ENCODE assay signal across 13 cellular contexts in genomic region chr1:212467843-212468482, GRCh38. TPM values are rescaled to one million over a fixed set of nuclear protein-coding genes. Genes with fewer than 3 reads are reported as not detected.
DNase-seq lines count a peak whose midpoint lies in the region; ATAC-seq and TF ChIP-seq lines count a peak whose summit lies in the region.
"Had no signal": no experiment of that assay in that cellular context is flagged by ENCODE, and none has a peak within 500 bp of the region (broad histone marks: within the 10 kb centered on the region; RNA-seq: fewer than 3 reads in every experiment).

No MANE protein-coding gene starts in this region.

- POLR2A ChIA-PET in activated B cell treated with CpG ODN at 0.5 μM for 24 hours (lab: Charles Lee), result no interaction called here

- H4K20me1 ChIP-seq in GM23338 (replicated peaks; ENCODE audit: insufficient read depth), result no peaks in the 10 kb centered on the region

- no peak overlapping the region for H3K4me3 ChIP-seq in GM23338
- H3K4me3 ChIP-seq in neuronal stem cell (ENCODE audit: low read length in 2 of 2), result no peak overlapping the region
- H3K4me3 ChIP-seq: HAP-1 had no signal

- H3K27ac ChIP-seq in GM23338 (ENCODE audit: low read depth), result no peak overlapping the region
- H3K27ac ChIP-seq in neuronal stem cell (replicated peaks; ENCODE audit: low read length), result no peak overlapping the region
- H3K27ac ChIP-seq: 22Rv1 had no signal

- H3K23ac ChIP-seq in neuronal stem cell (ENCODE audit: low read depth, low read length, poor library complexity), result no peak overlapping the region

- no peaks in the 10 kb centered on the region for H3K27me3 ChIP-seq in GM23338 (ENCODE audit: insufficient read depth)
- peaks cover 0 to 9% (median 0%) of the 10 kb centered on the region in 3 experiments for H3K27me3 ChIP-seq in neuronal stem cell (ENCODE audit: control insufficient read depth in 3 of 3, insufficient read depth in 3 of 3, low read depth in 1 of 3, low read length in 3 of 3)

- H2BK120ac ChIP-seq in neuronal stem cell (ENCODE audit: low read depth, low read length), result no peak overlapping the region

- no peaks in the 10 kb centered on the region for H3K79me1 ChIP-seq in neuronal stem cell (ENCODE audit: low read depth, low read length)

- H2BK5ac ChIP-seq in neuronal stem cell (ENCODE audit: low read length), result no peak overlapping the region

- H3K4me1 Mint-ChIP-seq in GM23338, result peaks cover 21% of the 10 kb centered on the region
- H3K4me1 Mint-ChIP-seq in activated B cell treated with CpG ODN at 0.5 μM for 24 hours, result no peaks in the 10 kb centered on the region

- no peak for TF ChIP-seq CTCF in GM23338 (conservative IDR thresholded peaks at IDR 0.05; ENCODE audit: low read depth in 2 of 2)
- TF ChIP-seq CTCF in activated B cell treated with CpG ODN at 0.5 μM for 24 hours (IDR thresholded peaks at IDR 0.05), result no peak

- H3K4me1 ChIP-seq in GM23338 (ENCODE audit: insufficient read depth) (no peaks in the 10 kb centered on the region; the same call in 1 of the 2 replicates), neuronal stem cell (ENCODE audit: control insufficient read depth in 2 of 2, insufficient read depth in 1 of 2, low read depth in 1 of 2, low read length in 2 of 2) (peaks cover 2 to 6% of the 10 kb centered on the region in 2 donors)

- H3K4me3 Mint-ChIP-seq in GM23338, result no peak overlapping the region
- no peak overlapping the region for H3K4me3 Mint-ChIP-seq in activated B cell treated with CpG ODN at 0.5 μM for 24 hours

- intact Hi-C loops in activated B cell treated with CpG ODN at 0.5 μM for 24 hours (cut with micrococcal nuclease), result no loop called here

- H3K9me3 Mint-ChIP-seq in GM23338 (peaks cover 29% of the 10 kb centered on the region), activated B cell treated with CpG ODN at 0.5 μM for 24 hours (no peaks in the 10 kb centered on the region)
- H3K9me3 Mint-ChIP-seq: nephron had no signal

- H3K36me3 Mint-ChIP-seq in GM23338 (ENCODE audit: low read depth), result peaks cover 8% of the 10 kb centered on the region
- no peaks in the 10 kb centered on the region for H3K36me3 Mint-ChIP-seq in activated B cell treated with CpG ODN at 0.5 μM for 24 hours (ENCODE audit: low read depth)

- no CpG with 5 or more reads among the region's 6 CpGs for WGBS in neuronal stem cell (ENCODE audit: extremely low coverage in 2 of 2, insufficient read length in 2 of 2, insufficient replicate concordance in 1 of 2), 2 donors

- H3K9ac ChIP-seq in neuronal stem cell (ENCODE audit: low read depth, low read length, poor library complexity), result no peak overlapping the region

- peak overlapping the region; percentile 43; the same call in 1 of the 2 replicates for H2AFZ ChIP-seq in GM23338
- peak overlapping the region; percentile 6 for H2AFZ ChIP-seq in neuronal stem cell (ENCODE audit: low read length)

- H3K27ac Mint-ChIP-seq in GM23338 (no peak overlapping the region), activated B cell treated with CpG ODN at 0.5 μM for 24 hours (no peak overlapping the region)

- no peak overlapping the region for H2BK12ac ChIP-seq in neuronal stem cell (ENCODE audit: low read length)

- no peak overlapping the region for H4K8ac ChIP-seq in neuronal stem cell (ENCODE audit: low read depth, low read length)

- H3K4ac ChIP-seq in neuronal stem cell (ENCODE audit: low read length), result no peak overlapping the region

- no peak overlapping the region for H3K18ac ChIP-seq in neuronal stem cell (ENCODE audit: low read length)

- H4K91ac ChIP-seq in neuronal stem cell (ENCODE audit: low read depth, low read length, poor library complexity), result no peak overlapping the region

- CTCF ChIA-PET in activated B cell treated with CpG ODN at 0.5 μM for 24 hours (lab: Charles Lee), result no interaction called here

- no peak for ATAC-seq in GM23338
- ATAC-seq in activated B cell treated with CpG ODN at 0.5 μM for 24 hours (ENCODE audit: low read depth), result peak; percentile 25

- H3K4me2 ChIP-seq in GM23338 (no peak overlapping the region), neuronal stem cell (ENCODE audit: insufficient read depth, low read length, poor library complexity, severe bottlenecking) (no peak overlapping the region)

- no peaks in the 10 kb centered on the region for H3K79me2 ChIP-seq in GM23338 (replicated peaks; ENCODE audit: insufficient read depth)

- H3K9me2 ChIP-seq in GM23338 (ENCODE audit: insufficient read depth), result 0 out of 2 replicates have a peak, but pooled peaks cover 9% of the 10 kb centered on the region

- H3F3A ChIP-seq in GM23338 (replicated peaks; ENCODE audit: low read depth), result no peaks in the 10 kb centered on the region

- H3K36me3 ChIP-seq in GM23338 (ENCODE audit: insufficient read depth), result no peaks in the 10 kb centered on the region
- no peaks in the 10 kb centered on the region for H3K36me3 ChIP-seq in neuronal stem cell (replicated peaks in 1 of 2; ENCODE audit: control insufficient read depth in 2 of 2, insufficient read depth in 2 of 2, low read length in 2 of 2)
- H3K36me3 ChIP-seq: HAP-1 had no signal

- H3K14ac ChIP-seq in neuronal stem cell (ENCODE audit: low read length), result no peak overlapping the region

- DNase-seq in DMS 273 (lab: John Stamatoyannopoulos, UW; ENCODE audit: unreplicated experiment) (peak; percentile 39), DMS 273 treated with DMSO at 0.1 percent for 48 hours (lab: John Stamatoyannopoulos, UW) (no peak), GM23338 (ENCODE audit: low spot score) (no peak), activated B cell treated with CpG ODN at 0.5 μM for 24 hours (no peak), neuronal stem cell (ENCODE audit: low spot score) (no peak), COLO668 (lab: John Stamatoyannopoulos, UW; ENCODE audit: unreplicated experiment) (no peak), NCI-H526 (lab: John Stamatoyannopoulos, UW) (no peak), T-helper 9 cell (no peak)
- DNase-seq: NCI-H2107, SHP77 treated with DMSO at 0.1 percent for 48 hours had no signal

- no peaks in the 10 kb centered on the region for H3K9me3 ChIP-seq in neuronal stem cell (replicated peaks in 1 of 2; ENCODE audit: control insufficient read depth in 2 of 2, insufficient read depth in 1 of 2, low read depth in 1 of 2, low read length in 2 of 2)
- H3K9me3 ChIP-seq: HAP-1 had no signal

- H2BK15ac ChIP-seq in neuronal stem cell (ENCODE audit: low read length), result no peak overlapping the region

- H2AK5ac ChIP-seq in neuronal stem cell (ENCODE audit: low read depth, low read length), result no peak overlapping the region

- H3K27me3 Mint-ChIP-seq in GM23338 (ENCODE audit: insufficient read depth, low read depth, poor library complexity) (peaks cover 36% of the 10 kb centered on the region), activated B cell treated with CpG ODN at 0.5 μM for 24 hours (no peaks in the 10 kb centered on the region)

TF ChIP-seq in GM23338, 12 proteins besides CTCF, POLR2A, EP300 and RAD21 (continues in another document):
- no peak for TF ChIP-seq ZNF331 (CRISPR knock-in tag; IDR thresholded peaks at IDR 0.05; ENCODE audit: low read depth)
- no peak for TF ChIP-seq JUNB (IDR thresholded peaks at IDR 0.05; ENCODE audit: unreplicated experiment)
- no peak for TF ChIP-seq ETS1 (IDR thresholded peaks at IDR 0.05)
- no peak for TF ChIP-seq REST (IDR thresholded peaks at IDR 0.05; ENCODE audit: unreplicated experiment)
- TF ChIP-seq ZNF114 (CRISPR knock-in tag; IDR thresholded peaks at IDR 0.05), result no peak
- TF ChIP-seq NANOG (IDR thresholded peaks at IDR 0.05; ENCODE audit: borderline replicate concordance), result no peak
- no peak for TF ChIP-seq EZH2phosphoT487 (IDR thresholded peaks at IDR 0.05; ENCODE audit: unreplicated experiment)
- TF ChIP-seq STAT1 (IDR thresholded peaks at IDR 0.05; ENCODE audit: unreplicated experiment), result no peak

RNA-seq across cellular contexts. Expression of gene NENF, which starts 35.2 kb away (rescaled TPM):
- 22.0 and 27.6 TPM in 2 replicates for total RNA-seq in GM23338 (2014; rRNA removed; shearing (Covaris generic))
- 58.8 and 60.7 TPM in 2 replicates for polyA plus RNA-seq in GM23338 (2016; fragmentation: Nextera tagmentation; extraction: Ambion mirVana)
- 24.1 and 26.4 TPM in 2 replicates for total RNA-seq in activated B cell treated with CpG ODN at 0.5 μM for 24 hours
- 27.0 TPM for polyA plus RNA-seq in neuronal stem cell (2013, experiment 1 of 2)
- 26.9 TPM for polyA plus RNA-seq in neuronal stem cell (2013, experiment 2 of 2)

RNA-seq across cellular contexts. Expression of gene PACC1, which starts 53.3 kb away (rescaled TPM):
- 17.2 and 18.0 TPM in 2 replicates for total RNA-seq in GM23338 (2014; rRNA removed; shearing (Covaris generic))
- 17.1 and 18.8 TPM in 2 replicates for polyA plus RNA-seq in GM23338 (2016; fragmentation: Nextera tagmentation; extraction: Ambion mirVana)
- 15.2 and 20.0 TPM in 2 replicates for total RNA-seq in activated B cell treated with CpG ODN at 0.5 μM for 24 hours
- 19.2 TPM for polyA plus RNA-seq in neuronal stem cell (2013, experiment 1 of 2)
- 18.7 TPM for polyA plus RNA-seq in neuronal stem cell (2013, experiment 2 of 2)
